In the genomic region with DNA sequence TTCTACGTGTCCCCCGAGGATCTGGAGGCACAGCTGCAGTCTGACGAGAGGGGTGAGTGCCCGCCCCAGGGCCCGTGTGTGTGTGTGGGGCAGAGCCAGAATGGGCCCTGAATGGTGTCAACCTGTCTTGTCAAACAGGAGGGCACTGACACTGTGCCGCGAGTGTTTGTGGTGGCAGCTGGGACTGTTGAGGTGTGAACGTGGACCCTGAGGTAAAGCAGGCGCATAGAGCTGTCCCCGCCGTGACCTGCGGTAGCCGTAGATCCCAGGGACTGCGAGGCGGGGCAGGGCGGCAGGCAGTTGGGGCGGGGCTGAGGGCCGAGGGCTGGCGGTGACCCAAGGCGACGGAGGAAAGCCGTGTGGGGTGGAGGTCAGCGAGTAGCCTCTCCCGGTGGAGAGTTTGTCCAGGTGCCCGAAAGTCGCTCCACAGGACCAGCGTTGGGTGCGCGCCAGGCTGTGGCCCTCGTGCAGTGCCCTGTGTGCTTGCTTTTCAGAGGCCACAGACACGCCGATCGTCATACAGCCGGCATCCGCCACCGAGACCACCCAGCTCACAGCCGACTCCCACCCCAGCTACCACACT, we compare ENCODE assay signal across 17 cellular contexts. TPM values are rescaled to one million over a fixed set of nuclear protein-coding genes. Genes with fewer than 3 reads are reported as not detected.
DNase-seq lines count a peak whose midpoint lies in the region; ATAC-seq and TF ChIP-seq lines count a peak whose summit lies in the region.
"Had no signal": no experiment of that assay in that cellular context is flagged by ENCODE, and none has a peak within 500 bp of the region (broad histone marks: within the 10 kb centered on the region; RNA-seq: fewer than 3 reads in every experiment).

No MANE protein-coding gene starts in this region.

- no peak overlapping the region for H3K23ac ChIP-seq in mesenchymal stem cell (ENCODE audit: low read length in 2 of 2)

- H3K14ac ChIP-seq in mesenchymal stem cell (ENCODE audit: low read length in 2 of 2): no peak overlapping the region

- H3K9me3 Mint-ChIP-seq in CD14-positive monocyte: peaks cover 0 to 3% (median 0%) of the 10 kb centered on the region in 7 donors
- H3K9me3 Mint-ChIP-seq in memory B cell: no peaks in the 10 kb centered on the region
- H3K9me3 Mint-ChIP-seq: CD4-positive, CD25-positive, alpha-beta regulatory T cell had no signal

- H3K9me3 ChIP-seq in RWPE2 (ENCODE audit: severe bottlenecking) (no peaks in the 10 kb centered on the region), heart right ventricle (no peaks in the 10 kb centered on the region), mesenchymal stem cell (ENCODE audit: control insufficient read depth, low read length) (no peaks in the 10 kb centered on the region)

- no peak overlapping the region for H3K4me3 ChIP-seq in RWPE2 (ENCODE audit: severe bottlenecking)
- H3K4me3 ChIP-seq in heart right ventricle: no peak overlapping the region
- no peak overlapping the region for H3K4me3 ChIP-seq in mesenchymal stem cell (ENCODE audit: insufficient read depth in 1 of 2, low read depth in 1 of 2, low read length in 2 of 2)

- H3K27ac Mint-ChIP-seq in CD14-positive monocyte (peak overlapping the region in 4 of 7 donors; percentile 26 to 82 (median 56)), memory B cell (peak overlapping the region; percentile 68)
- H3K27ac Mint-ChIP-seq: CD4-positive, CD25-positive, alpha-beta regulatory T cell had no signal

- H3K27me3 Mint-ChIP-seq in CD14-positive monocyte (ENCODE audit: low read depth in 3 of 3) (peaks cover 0 to 3% (median 0%) of the 10 kb centered on the region in 3 donors), memory B cell (no peaks in the 10 kb centered on the region)
- H3K27me3 Mint-ChIP-seq: CD4-positive, CD25-positive, alpha-beta regulatory T cell had no signal

- H2BK15ac ChIP-seq in mesenchymal stem cell (ENCODE audit: low read depth, poor library complexity, severe bottlenecking): no peak overlapping the region

- H3K4me1 Mint-ChIP-seq in CD14-positive monocyte (peaks cover 5% of the 10 kb centered on the region), memory B cell (peaks cover 12% of the 10 kb centered on the region)

- H3K4me3 Mint-ChIP-seq in CD14-positive monocyte: no peak overlapping the region
- H3K4me3 Mint-ChIP-seq in memory B cell: no peak overlapping the region
- H3K4me3 Mint-ChIP-seq: CD4-positive, CD25-positive, alpha-beta regulatory T cell had no signal

- no peak overlapping the region for H2AFZ ChIP-seq in mesenchymal stem cell (ENCODE audit: low read depth, low read length)

- H2BK120ac ChIP-seq in mesenchymal stem cell (ENCODE audit: low read depth, low read length): no peak overlapping the region

- H3K4me2 ChIP-seq in mesenchymal stem cell (ENCODE audit: low read length, poor library complexity, severe bottlenecking): no peak overlapping the region

- H3K36me3 ChIP-seq in RWPE2 (ENCODE audit: low read depth): peaks cover 94% of the 10 kb centered on the region
- H3K36me3 ChIP-seq in heart right ventricle: peaks cover 0 to 98% (median 53%) of the 10 kb centered on the region in 9 donors
- peaks cover 85 to 87% of the 10 kb centered on the region in 2 experiments for H3K36me3 ChIP-seq in mesenchymal stem cell (ENCODE audit: control insufficient read depth in 1 of 2, insufficient read depth in 2 of 2, low read depth in 1 of 2, low read length in 2 of 2)

- DNase-seq in CD14-positive monocyte (ENCODE audit: low spot score) (no peak), RWPE2 (ENCODE audit: low spot score) (peak; percentile 83), heart right ventricle (peak; percentile 72 to 79), memory B cell (ENCODE audit: low spot score in 2 of 2) (no peak), OCI-M1 (lab: John Stamatoyannopoulos, UW) (no peak), mesenchymal stem cell (no peak), NCI-H1092 treated with DMSO at 0.1 percent for 48 hours (lab: John Stamatoyannopoulos, UW) (no peak)
- DNase-seq: CD4-positive, CD25-positive, alpha-beta regulatory T cell; KG1; NCI-H1436 treated with DMSO at 0.1 percent for 48 hours; NCI-H2081; NCI-H510A; NCI-H774; SHP77 had no signal

- H3K27ac ChIP-seq in RWPE2 (ENCODE audit: poor library complexity, severe bottlenecking) (no peak overlapping the region), heart right ventricle (peak overlapping the region in 7 of 10 donors; percentile 20 to 64 (median 50)), mesenchymal stem cell (ENCODE audit: low read length, poor library complexity, severe bottlenecking) (no peak overlapping the region)

- no peak overlapping the region for H2BK12ac ChIP-seq in mesenchymal stem cell (ENCODE audit: low read length in 2 of 2)

- no peak overlapping the region for H3K4ac ChIP-seq in mesenchymal stem cell (ENCODE audit: low read depth in 1 of 2, low read length in 2 of 2)

- H2BK5ac ChIP-seq in mesenchymal stem cell (ENCODE audit: low read depth, low read length, poor library complexity, severe bottlenecking): no peak overlapping the region

- H3K27me3 ChIP-seq in RWPE2 (ENCODE audit: insufficient read depth, poor library complexity, severe bottlenecking): no peaks in the 10 kb centered on the region
- no peaks in the 10 kb centered on the region for H3K27me3 ChIP-seq in heart right ventricle
- H3K27me3 ChIP-seq in mesenchymal stem cell (ENCODE audit: control insufficient read depth in 1 of 2, insufficient read depth in 1 of 2, low read length in 2 of 2): no peaks in the 10 kb centered on the region

- intact Hi-C loops in CD14-positive monocyte (cut with micrococcal nuclease) (no loop called here), heart right ventricle (cut with DNase I) (no loop called here)

- peaks cover 50% of the 10 kb centered on the region for H3K79me1 ChIP-seq in mesenchymal stem cell (replicated peaks; ENCODE audit: low read length, poor library complexity, severe bottlenecking)

- H3K18ac ChIP-seq in mesenchymal stem cell (ENCODE audit: low read depth in 1 of 2, low read length in 2 of 2): no peak overlapping the region

- no peak overlapping the region for H2AK5ac ChIP-seq in mesenchymal stem cell (ENCODE audit: low read length, severe bottlenecking)

- ATAC-seq in RWPE2 (ENCODE audit: low read depth): no peak
- peak; percentile 77 to 94 (median 92) for ATAC-seq in heart right ventricle
- no peak for ATAC-seq in memory B cell (ENCODE audit: low read depth)
- ATAC-seq in HG02981 (IDR thresholded peaks at IDR 0.05; ENCODE audit: unreplicated experiment): no peak
- ATAC-seq: HCT116, SK-N-SH treated with all-trans-retinoic acid at 6 μM for 48 hours had no signal

- H4K8ac ChIP-seq in mesenchymal stem cell (ENCODE audit: low read length): no peak overlapping the region

- H3K4me1 ChIP-seq in RWPE2 (ENCODE audit: insufficient read depth, poor library complexity, severe bottlenecking): no peaks in the 10 kb centered on the region
- H3K4me1 ChIP-seq in heart right ventricle: peaks cover 0 to 19% (median 4%) of the 10 kb centered on the region in 9 donors
- H3K4me1 ChIP-seq in mesenchymal stem cell (ENCODE audit: control insufficient read depth, insufficient read depth, low read depth, low read length): peaks cover 34% of the 10 kb centered on the region

- WGBS in heart right ventricle, 2 donors: 41 to 70% methylated on average over 37 of the region's 37 CpGs
- WGBS in mesenchymal stem cell: 96% methylated on average over 37 of the region's 37 CpGs

- H4K91ac ChIP-seq in mesenchymal stem cell (ENCODE audit: low read length): no peak overlapping the region

- no peak overlapping the region for H3K9ac ChIP-seq in mesenchymal stem cell (ENCODE audit: low read length)

- TF ChIP-seq CTCF in CD14-positive monocyte (IDR thresholded peaks at IDR 0.05): no peak
- no peak for TF ChIP-seq CTCF in RWPE2 (IDR thresholded peaks at IDR 0.05; ENCODE audit: poor library complexity, severe bottlenecking)
- TF ChIP-seq CTCF in heart right ventricle (IDR thresholded peaks at IDR 0.05): no peak

- H3K36me3 Mint-ChIP-seq in CD14-positive monocyte: peaks cover 76 to 98% of the 10 kb centered on the region in 2 donors
- H3K36me3 Mint-ChIP-seq in memory B cell: peaks cover 35% of the 10 kb centered on the region

RNA-seq across cellular contexts. Expression of gene UCKL1, which starts 25.2 kb away (rescaled TPM):
- 10 to 100 TPM; 10.9 to 14.5 TPM for polyA plus RNA-seq in CD14-positive monocyte
- 10 to 100 TPM; 27.3 to 70.4 (median 39.0) TPM for total RNA-seq in heart right ventricle
- polyA plus RNA-seq in heart right ventricle: 100 to 1,000 TPM in 1 of 2 donors, 10 to 100 TPM in 1; 36.3 to 130 TPM
- 21.1 TPM for polyA plus RNA-seq in mesenchymal stem cell (2013, experiment 1 of 2)
- 20.1 TPM for polyA plus RNA-seq in mesenchymal stem cell (2013, experiment 2 of 2)

RNA-seq across cellular contexts. Expression of gene DNAJC5, which starts 36.1 kb away (rescaled TPM):
- polyA plus RNA-seq in CD14-positive monocyte (1 to 10 TPM; 5.9 to 7.4 TPM), heart right ventricle (10 to 100 TPM; 19.5 to 23.8 TPM)
- 10 to 100 TPM; 32.8 to 52.2 (median 38.5) TPM for total RNA-seq in heart right ventricle
- polyA plus RNA-seq in mesenchymal stem cell (2013, experiment 1 of 2): 25.4 TPM
- polyA plus RNA-seq in mesenchymal stem cell (2013, experiment 2 of 2): 25.9 TPM

RNA-seq across cellular contexts. Expression of gene ZNF512B, which starts 38.7 kb away (rescaled TPM):
- polyA plus RNA-seq in CD14-positive monocyte (under 1 TPM in 1 of 2 donors, not detected in 1; 0.10 TPM), heart right ventricle (10 to 100 TPM in 1 of 2 donors, 1 to 10 TPM in 1; 4.6 to 11.8 TPM)
- 10 to 100 TPM; 11.1 to 14.8 (median 13.7) TPM for total RNA-seq in heart right ventricle
- 12.2 TPM for polyA plus RNA-seq in mesenchymal stem cell (2013, experiment 1 of 2)
- polyA plus RNA-seq in mesenchymal stem cell (2013, experiment 2 of 2): 11.7 TPM

RNA-seq across cellular contexts. Expression of gene SAMD10, which starts 48.4 kb away (rescaled TPM):
- polyA plus RNA-seq in CD14-positive monocyte: under 1 TPM; 0.34 to 0.67 TPM
- total RNA-seq in heart right ventricle: 1 to 10 TPM; 3.4 to 8.4 (median 4.0) TPM
- 1 to 10 TPM; 3.9 to 8.8 TPM for polyA plus RNA-seq in heart right ventricle
- 2.8 TPM for polyA plus RNA-seq in mesenchymal stem cell (2013, experiment 1 of 2)
- 2.2 TPM for polyA plus RNA-seq in mesenchymal stem cell (2013, experiment 2 of 2)

RNA-seq across cellular contexts. Expression of gene PRPF6, which starts 49.9 kb away (rescaled TPM):
- polyA plus RNA-seq in CD14-positive monocyte: 10 to 100 TPM; 34.5 to 47.7 TPM
- 10 to 100 TPM; 43.8 to 53.6 (median 48.1) TPM for total RNA-seq in heart right ventricle
- polyA plus RNA-seq in heart right ventricle: 10 to 100 TPM; 27.8 to 48.4 TPM
- 31.5 TPM for polyA plus RNA-seq in mesenchymal stem cell (2013, experiment 1 of 2)
- polyA plus RNA-seq in mesenchymal stem cell (2013, experiment 2 of 2): 30.9 TPM

Comparison
In these comparisons a context has a peak if more than half of its experiments do, and no peak if none do; other contexts are left out.
1. DNase-seq: peak in RWPE2 (single experiment) and heart right ventricle (2 of 2); none in CD14-positive monocyte (single experiment), memory B cell (0 of 2), OCI-M1 (single experiment), mesenchymal stem cell (single experiment) and NCI-H1092 treated with DMSO at 0.1 percent for 48 hours (single experiment).
2. ATAC-seq: peak in heart right ventricle (8 of 8); none in RWPE2 (single experiment), memory B cell (single experiment) and HG02981 (single experiment).
3. H3K27ac ChIP-seq: peak in heart right ventricle (7 of 10); none in RWPE2 (single experiment) and mesenchymal stem cell (single experiment).
4. RNA of gene ZNF512B, which starts 38.7 kb away (polyA plus RNA-seq): 4.6 to 11.8 TPM in heart right ventricle; 0.10 TPM in CD14-positive monocyte; every median in the first group is over 4 times any median in the second.